1 cellular context compared by ENCODE assay signal in the genomic region with DNA sequence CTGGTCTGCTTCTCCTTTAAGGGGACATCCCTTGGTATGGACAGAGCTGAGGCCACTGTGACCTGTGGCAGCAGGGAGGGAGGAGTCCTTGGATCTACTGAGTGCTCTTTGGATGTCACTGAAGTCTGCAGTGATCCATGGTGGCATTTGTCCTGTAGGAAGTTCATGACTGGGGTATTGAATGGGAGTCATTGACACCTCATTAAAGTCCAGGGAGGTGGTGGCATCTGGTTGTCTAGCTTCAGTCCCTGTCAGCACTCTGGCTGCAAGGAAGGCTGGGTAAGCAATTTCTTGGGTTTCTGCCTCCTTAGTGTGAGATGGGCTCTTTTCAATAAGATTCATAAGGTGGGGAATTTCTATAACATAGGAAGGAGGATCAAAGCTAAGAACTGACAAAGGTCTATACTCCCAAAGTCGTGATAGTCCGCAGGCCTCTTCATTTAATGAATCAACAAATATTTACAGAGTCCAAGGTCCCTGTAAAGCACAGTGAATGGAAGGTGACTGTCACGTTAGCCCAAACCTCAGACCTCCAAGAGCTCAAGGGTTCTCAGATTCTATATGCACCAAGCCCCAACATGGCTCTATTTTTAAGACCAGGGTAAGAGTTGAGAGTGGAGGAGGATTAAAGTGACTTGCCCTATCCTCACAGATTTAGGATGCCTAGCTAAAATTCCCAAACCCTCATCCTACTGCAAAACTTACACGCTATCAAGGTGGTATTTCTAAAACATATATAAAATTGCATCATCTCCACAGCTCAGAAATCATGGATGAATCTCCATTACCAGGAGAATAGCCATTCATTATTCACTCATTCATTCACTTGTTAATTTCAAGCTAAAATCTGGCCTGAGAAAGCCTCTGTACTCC.
TF ChIP-seq lines count a peak whose summit lies in the region.

No MANE protein-coding gene starts in this region.

TF ChIP-seq in HepG2, 621 proteins besides CTCF, POLR2A, EP300 and RAD21 (continued from another document and continues in another):
- TF ChIP-seq, protein P1, sequence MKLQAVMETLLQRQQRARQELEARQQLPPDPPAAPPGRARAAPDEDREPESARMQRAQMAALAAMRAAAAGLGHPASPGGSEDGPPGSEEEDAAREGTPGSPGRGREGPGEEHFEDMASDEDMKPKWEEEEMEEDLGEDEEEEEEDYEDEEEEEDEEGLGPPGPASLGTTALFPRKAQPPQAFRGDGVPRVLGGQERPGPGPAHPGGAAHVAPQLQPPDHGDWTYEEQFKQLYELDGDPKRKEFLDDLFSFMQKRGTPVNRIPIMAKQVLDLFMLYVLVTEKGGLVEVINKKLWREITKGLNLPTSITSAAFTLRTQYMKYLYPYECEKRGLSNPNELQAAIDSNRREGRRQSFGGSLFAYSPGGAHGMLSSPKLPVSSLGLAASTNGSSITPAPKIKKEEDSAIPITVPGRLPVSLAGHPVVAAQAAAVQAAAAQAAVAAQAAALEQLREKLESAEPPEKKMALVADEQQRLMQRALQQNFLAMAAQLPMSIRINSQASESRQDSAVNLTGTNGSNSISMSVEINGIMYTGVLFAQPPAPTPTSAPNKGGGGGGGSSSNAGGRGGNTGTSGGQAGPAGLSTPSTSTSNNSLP (IDR thresholded peaks at IDR 0.05; ENCODE audit: low read depth, low read length), result peak; percentile 83; the same call in 1 of the 2 replicates
- TF ChIP-seq RCOR2 (CRISPR knock-in tag; IDR thresholded peaks at IDR 0.05) (peak; percentile 67; the same call in 1 of the 2 replicates), ZNF552 (CRISPR knock-in tag; IDR thresholded peaks at IDR 0.05; ENCODE audit: borderline replicate concordance) (no peak), RARA (CRISPR knock-in tag; IDR thresholded peaks at IDR 0.05) (peak; percentile 55; the same call in 1 of the 2 replicates), ZNF34 (CRISPR knock-in tag; IDR thresholded peaks at IDR 0.05; ENCODE audit: borderline replicate concordance) (no peak), TAF15 (IDR thresholded peaks at IDR 0.05; ENCODE audit: low read depth, low read length, poor library complexity, severe bottlenecking) (no peak), PHF8 (CRISPR knock-in tag; IDR thresholded peaks at IDR 0.05) (peak; percentile 10; the same call in 1 of the 2 replicates), SSRP1 (CRISPR knock-in tag; IDR thresholded peaks at IDR 0.05) (no peak), ARNTL (CRISPR knock-in tag; IDR thresholded peaks at IDR 0.05) (no peak), MAFK (conservative IDR thresholded peaks at IDR 0.05 in 1 of 2, IDR thresholded peaks at IDR 0.05 in 1 of 2; ENCODE audit: low read length in 2 of 2) (peak; percentile 5 to 33; a peak in 1 of 4 replicates), REPIN1 (CRISPR knock-in tag; IDR thresholded peaks at IDR 0.05; ENCODE audit: borderline replicate concordance, low read depth) (peak; percentile 25; the same call in 1 of the 2 replicates), SAFB2 (CRISPR knock-in tag; IDR thresholded peaks at IDR 0.05; ENCODE audit: borderline replicate concordance, low read depth) (no peak), FOXO1 (CRISPR knock-in tag; IDR thresholded peaks at IDR 0.05) (peak; percentile 38), ZSCAN30 (CRISPR knock-in tag; IDR thresholded peaks at IDR 0.05) (no peak), ZNF572 (CRISPR knock-in tag; IDR thresholded peaks at IDR 0.05) (no peak), NR2F6 (IDR thresholded peaks at IDR 0.05) (peak; percentile 62), NR2F6 (CRISPR knock-in tag; IDR thresholded peaks at IDR 0.05) (peak; percentile 35), SOX5 (CRISPR knock-in tag; IDR thresholded peaks at IDR 0.05; ENCODE audit: borderline replicate concordance) (peak; percentile 85), CHD4 (IDR thresholded peaks at IDR 0.05; ENCODE audit: borderline replicate concordance, low read length) (peak; percentile 84; the same call in 1 of the 2 replicates), RXRA (CRISPR knock-in tag; IDR thresholded peaks at IDR 0.05) (peak; percentile 15; the same call in 1 of the 2 replicates), ZSCAN9 (CRISPR knock-in tag; IDR thresholded peaks at IDR 0.05; ENCODE audit: borderline replicate concordance) (peak; percentile 42; the same call in 1 of the 2 replicates), ZNF382 (CRISPR knock-in tag; IDR thresholded peaks at IDR 0.05; ENCODE audit: borderline replicate concordance) (no peak), FOSL2 (CRISPR knock-in tag; IDR thresholded peaks at IDR 0.05) (peak; percentile 62), ZNF761 (CRISPR knock-in tag; conservative IDR thresholded peaks at IDR 0.05) (no peak), NFIB (CRISPR knock-in tag; IDR thresholded peaks at IDR 0.05; ENCODE audit: borderline replicate concordance) (no peak), ZNF768 (CRISPR knock-in tag; IDR thresholded peaks at IDR 0.05) (no peak), NFIC (IDR thresholded peaks at IDR 0.05; ENCODE audit: low read length) (peak; percentile 77), FOXP1 (IDR thresholded peaks at IDR 0.05) (0 out of 2 replicates have a peak, but pooled peaks have one; percentile 12), FOXP1 (CRISPR knock-in tag; IDR thresholded peaks at IDR 0.05) (peak; percentile 86), ZNF883 (CRISPR knock-in tag; IDR thresholded peaks at IDR 0.05; ENCODE audit: not compliant biosample characterization) (no peak), MIER2 (CRISPR knock-in tag; IDR thresholded peaks at IDR 0.05) (0 out of 2 replicates have a peak, but pooled peaks have one; percentile 26), ZBTB7B (CRISPR knock-in tag; IDR thresholded peaks at IDR 0.05) (0 out of 2 replicates have a peak, but pooled peaks have one; percentile 61), ZBTB3 (CRISPR knock-in tag; IDR thresholded peaks at IDR 0.05; ENCODE audit: borderline replicate concordance, low read depth) (no peak), HDAC1 (CRISPR knock-in tag; IDR thresholded peaks at IDR 0.05) (peak; percentile 64; the same call in 1 of the 2 replicates), CREM (IDR thresholded peaks at IDR 0.05) (peak; percentile 81), CREM (CRISPR knock-in tag; IDR thresholded peaks at IDR 0.05) (no peak)
- TF ChIP-seq, protein P2, sequence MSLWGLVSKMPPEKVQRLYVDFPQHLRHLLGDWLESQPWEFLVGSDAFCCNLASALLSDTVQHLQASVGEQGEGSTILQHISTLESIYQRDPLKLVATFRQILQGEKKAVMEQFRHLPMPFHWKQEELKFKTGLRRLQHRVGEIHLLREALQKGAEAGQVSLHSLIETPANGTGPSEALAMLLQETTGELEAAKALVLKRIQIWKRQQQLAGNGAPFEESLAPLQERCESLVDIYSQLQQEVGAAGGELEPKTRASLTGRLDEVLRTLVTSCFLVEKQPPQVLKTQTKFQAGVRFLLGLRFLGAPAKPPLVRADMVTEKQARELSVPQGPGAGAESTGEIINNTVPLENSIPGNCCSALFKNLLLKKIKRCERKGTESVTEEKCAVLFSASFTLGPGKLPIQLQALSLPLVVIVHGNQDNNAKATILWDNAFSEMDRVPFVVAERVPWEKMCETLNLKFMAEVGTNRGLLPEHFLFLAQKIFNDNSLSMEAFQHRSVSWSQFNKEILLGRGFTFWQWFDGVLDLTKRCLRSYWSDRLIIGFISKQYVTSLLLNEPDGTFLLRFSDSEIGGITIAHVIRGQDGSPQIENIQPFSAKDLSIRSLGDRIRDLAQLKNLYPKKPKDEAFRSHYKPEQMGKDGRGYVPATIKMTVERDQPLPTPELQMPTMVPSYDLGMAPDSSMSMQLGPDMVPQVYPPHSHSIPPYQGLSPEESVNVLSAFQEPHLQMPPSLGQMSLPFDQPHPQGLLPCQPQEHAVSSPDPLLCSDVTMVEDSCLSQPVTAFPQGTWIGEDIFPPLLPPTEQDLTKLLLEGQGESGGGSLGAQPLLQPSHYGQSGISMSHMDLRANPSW (CRISPR knock-in tag; IDR thresholded peaks at IDR 0.05; ENCODE audit: borderline replicate concordance), result no peak
- TF ChIP-seq, protein P3, sequence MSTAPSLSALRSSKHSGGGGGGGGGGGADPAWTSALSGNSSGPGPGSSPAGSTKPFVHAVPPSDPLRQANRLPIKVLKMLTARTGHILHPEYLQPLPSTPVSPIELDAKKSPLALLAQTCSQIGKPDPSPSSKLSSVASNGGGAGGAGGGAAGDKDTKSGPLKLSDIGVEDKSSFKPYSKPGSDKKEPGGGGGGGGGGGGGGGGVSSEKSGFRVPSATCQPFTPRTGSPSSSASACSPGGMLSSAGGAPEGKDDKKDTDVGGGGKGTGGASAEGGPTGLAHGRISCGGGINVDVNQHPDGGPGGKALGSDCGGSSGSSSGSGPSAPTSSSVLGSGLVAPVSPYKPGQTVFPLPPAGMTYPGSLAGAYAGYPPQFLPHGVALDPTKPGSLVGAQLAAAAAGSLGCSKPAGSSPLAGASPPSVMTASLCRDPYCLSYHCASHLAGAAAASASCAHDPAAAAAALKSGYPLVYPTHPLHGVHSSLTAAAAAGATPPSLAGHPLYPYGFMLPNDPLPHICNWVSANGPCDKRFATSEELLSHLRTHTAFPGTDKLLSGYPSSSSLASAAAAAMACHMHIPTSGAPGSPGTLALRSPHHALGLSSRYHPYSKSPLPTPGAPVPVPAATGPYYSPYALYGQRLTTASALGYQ (CRISPR knock-in tag; IDR thresholded peaks at IDR 0.05), result peak; percentile 52; the same call in 1 of the 2 replicates
- TF ChIP-seq, protein P4, sequence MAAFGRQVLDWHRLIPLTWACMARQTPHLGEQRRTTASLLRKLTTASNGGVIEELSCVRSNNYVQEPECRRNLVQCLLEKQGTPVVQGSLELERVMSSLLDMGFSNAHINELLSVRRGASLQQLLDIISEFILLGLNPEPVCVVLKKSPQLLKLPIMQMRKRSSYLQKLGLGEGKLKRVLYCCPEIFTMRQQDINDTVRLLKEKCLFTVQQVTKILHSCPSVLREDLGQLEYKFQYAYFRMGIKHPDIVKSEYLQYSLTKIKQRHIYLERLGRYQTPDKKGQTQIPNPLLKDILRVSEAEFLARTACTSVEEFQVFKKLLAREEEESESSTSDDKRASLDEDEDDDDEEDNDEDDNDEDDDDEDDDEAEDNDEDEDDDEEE (CRISPR knock-in tag; IDR thresholded peaks at IDR 0.05), result 0 out of 2 replicates have a peak, but pooled peaks have one; percentile 18
- TF ChIP-seq, protein P5, sequence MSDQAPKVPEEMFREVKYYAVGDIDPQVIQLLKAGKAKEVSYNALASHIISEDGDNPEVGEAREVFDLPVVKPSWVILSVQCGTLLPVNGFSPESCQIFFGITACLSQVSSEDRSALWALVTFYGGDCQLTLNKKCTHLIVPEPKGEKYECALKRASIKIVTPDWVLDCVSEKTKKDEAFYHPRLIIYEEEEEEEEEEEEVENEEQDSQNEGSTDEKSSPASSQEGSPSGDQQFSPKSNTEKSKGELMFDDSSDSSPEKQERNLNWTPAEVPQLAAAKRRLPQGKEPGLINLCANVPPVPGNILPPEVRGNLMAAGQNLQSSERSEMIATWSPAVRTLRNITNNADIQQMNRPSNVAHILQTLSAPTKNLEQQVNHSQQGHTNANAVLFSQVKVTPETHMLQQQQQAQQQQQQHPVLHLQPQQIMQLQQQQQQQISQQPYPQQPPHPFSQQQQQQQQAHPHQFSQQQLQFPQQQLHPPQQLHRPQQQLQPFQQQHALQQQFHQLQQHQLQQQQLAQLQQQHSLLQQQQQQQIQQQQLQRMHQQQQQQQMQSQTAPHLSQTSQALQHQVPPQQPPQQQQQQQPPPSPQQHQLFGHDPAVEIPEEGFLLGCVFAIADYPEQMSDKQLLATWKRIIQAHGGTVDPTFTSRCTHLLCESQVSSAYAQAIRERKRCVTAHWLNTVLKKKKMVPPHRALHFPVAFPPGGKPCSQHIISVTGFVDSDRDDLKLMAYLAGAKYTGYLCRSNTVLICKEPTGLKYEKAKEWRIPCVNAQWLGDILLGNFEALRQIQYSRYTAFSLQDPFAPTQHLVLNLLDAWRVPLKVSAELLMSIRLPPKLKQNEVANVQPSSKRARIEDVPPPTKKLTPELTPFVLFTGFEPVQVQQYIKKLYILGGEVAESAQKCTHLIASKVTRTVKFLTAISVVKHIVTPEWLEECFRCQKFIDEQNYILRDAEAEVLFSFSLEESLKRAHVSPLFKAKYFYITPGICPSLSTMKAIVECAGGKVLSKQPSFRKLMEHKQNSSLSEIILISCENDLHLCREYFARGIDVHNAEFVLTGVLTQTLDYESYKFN (CRISPR knock-in tag; conservative IDR thresholded peaks at IDR 0.05), result peak; percentile 97
- TF ChIP-seq, protein P6, sequence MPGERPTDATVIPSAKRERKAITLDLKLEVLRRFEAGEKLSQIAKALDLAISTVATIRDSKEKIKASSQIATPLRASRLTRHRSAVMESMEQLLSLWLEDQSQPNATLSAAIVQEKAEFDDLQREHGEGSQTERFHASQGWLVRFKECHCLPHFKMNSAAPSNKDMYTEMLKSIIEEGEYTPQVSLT (CRISPR knock-in tag; IDR thresholded peaks at IDR 0.05; ENCODE audit: borderline replicate concordance, low read depth), result no peak
- TF ChIP-seq, protein P7, sequence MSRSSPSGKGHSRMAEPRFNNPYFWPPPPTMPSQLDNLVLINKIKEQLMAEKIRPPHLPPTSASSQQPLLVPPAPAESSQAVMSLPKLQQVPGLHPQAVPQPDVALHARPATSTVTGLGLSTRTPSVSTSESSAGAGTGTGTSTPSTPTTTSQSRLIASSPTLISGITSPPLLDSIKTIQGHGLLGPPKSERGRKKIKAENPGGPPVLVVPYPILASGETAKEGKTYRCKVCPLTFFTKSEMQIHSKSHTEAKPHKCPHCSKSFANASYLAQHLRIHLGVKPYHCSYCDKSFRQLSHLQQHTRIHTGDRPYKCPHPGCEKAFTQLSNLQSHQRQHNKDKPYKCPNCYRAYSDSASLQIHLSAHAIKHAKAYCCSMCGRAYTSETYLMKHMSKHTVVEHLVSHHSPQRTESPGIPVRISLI (CRISPR knock-in tag; IDR thresholded peaks at IDR 0.05; ENCODE audit: borderline replicate concordance), result no peak
- TF ChIP-seq, protein P8, sequence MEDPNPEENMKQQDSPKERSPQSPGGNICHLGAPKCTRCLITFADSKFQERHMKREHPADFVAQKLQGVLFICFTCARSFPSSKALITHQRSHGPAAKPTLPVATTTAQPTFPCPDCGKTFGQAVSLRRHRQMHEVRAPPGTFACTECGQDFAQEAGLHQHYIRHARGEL (CRISPR knock-in tag; IDR thresholded peaks at IDR 0.05), result no peak
- TF ChIP-seq, protein P9, sequence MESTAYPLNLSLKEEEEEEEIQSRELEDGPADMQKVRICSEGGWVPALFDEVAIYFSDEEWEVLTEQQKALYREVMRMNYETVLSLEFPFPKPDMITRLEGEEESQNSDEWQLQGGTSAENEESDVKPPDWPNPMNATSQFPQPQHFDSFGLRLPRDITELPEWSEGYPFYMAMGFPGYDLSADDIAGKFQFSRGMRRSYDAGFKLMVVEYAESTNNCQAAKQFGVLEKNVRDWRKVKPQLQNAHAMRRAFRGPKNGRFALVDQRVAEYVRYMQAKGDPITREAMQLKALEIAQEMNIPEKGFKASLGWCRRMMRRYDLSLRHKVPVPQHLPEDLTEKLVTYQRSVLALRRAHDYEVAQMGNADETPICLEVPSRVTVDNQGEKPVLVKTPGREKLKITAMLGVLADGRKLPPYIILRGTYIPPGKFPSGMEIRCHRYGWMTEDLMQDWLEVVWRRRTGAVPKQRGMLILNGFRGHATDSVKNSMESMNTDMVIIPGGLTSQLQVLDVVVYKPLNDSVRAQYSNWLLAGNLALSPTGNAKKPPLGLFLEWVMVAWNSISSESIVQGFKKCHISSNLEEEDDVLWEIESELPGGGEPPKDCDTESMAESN (CRISPR knock-in tag; conservative IDR thresholded peaks at IDR 0.05), result peak; percentile 66; the same call in 1 of the 2 replicates
- TF ChIP-seq, protein P10, sequence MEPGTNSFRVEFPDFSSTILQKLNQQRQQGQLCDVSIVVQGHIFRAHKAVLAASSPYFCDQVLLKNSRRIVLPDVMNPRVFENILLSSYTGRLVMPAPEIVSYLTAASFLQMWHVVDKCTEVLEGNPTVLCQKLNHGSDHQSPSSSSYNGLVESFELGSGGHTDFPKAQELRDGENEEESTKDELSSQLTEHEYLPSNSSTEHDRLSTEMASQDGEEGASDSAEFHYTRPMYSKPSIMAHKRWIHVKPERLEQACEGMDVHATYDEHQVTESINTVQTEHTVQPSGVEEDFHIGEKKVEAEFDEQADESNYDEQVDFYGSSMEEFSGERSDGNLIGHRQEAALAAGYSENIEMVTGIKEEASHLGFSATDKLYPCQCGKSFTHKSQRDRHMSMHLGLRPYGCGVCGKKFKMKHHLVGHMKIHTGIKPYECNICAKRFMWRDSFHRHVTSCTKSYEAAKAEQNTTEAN (CRISPR knock-in tag; conservative IDR thresholded peaks at IDR 0.05), result 0 out of 2 replicates have a peak, but pooled peaks have one; percentile 17
